ENCODE assay signal across 10 cellular contexts in genomic region chr10:43410345-43410744, GRCh38. TPM values are rescaled to one million over a fixed set of nuclear protein-coding genes. Genes with fewer than 3 reads are reported as not detected.
DNase-seq lines count a peak whose midpoint lies in the region; ATAC-seq, FAIRE-seq and TF ChIP-seq lines count a peak whose summit lies in the region.
"Had no signal": no experiment of that assay in that cellular context is flagged by ENCODE, and none has a peak within 500 bp of the region (broad histone marks: within the 10 kb centered on the region; RNA-seq: fewer than 3 reads in every experiment).

No MANE protein-coding gene starts in this region.

- H3K27me3 Mint-ChIP-seq in activated naive CD8-positive, alpha-beta T cell: no peaks in the 10 kb centered on the region
- H3K27me3 Mint-ChIP-seq in memory B cell: no peaks in the 10 kb centered on the region

- H3K27me3 ChIP-seq in BLaER1 (no peaks in the 10 kb centered on the region), smooth muscle cell (ENCODE audit: low read depth) (no peaks in the 10 kb centered on the region)

- no peak overlapping the region for H2AFZ ChIP-seq in smooth muscle cell (ENCODE audit: low read depth)

- no peaks in the 10 kb centered on the region for H3K36me3 ChIP-seq in BLaER1
- H3K36me3 ChIP-seq in smooth muscle cell (ENCODE audit: low read depth): no peaks in the 10 kb centered on the region

- peaks cover 4% of the 10 kb centered on the region for H3F3A ChIP-seq in smooth muscle cell (ENCODE audit: low read depth)

- H3K9ac ChIP-seq in BLaER1 (peak overlapping the region; percentile 99; the same call in 1 of the 2 replicates), smooth muscle cell (ENCODE audit: low read depth) (no peak overlapping the region)

- H3K4me2 ChIP-seq in BLaER1: peak overlapping the region; percentile 90
- H3K4me2 ChIP-seq in smooth muscle cell: no peak overlapping the region

- H3K4me1 Mint-ChIP-seq in activated naive CD8-positive, alpha-beta T cell (ENCODE audit: low read depth): peaks cover 11% of the 10 kb centered on the region
- peaks cover 21% of the 10 kb centered on the region for H3K4me1 Mint-ChIP-seq in memory B cell

- peak overlapping the region; percentile 99 for H3K27ac ChIP-seq in BLaER1
- no peak overlapping the region for H3K27ac ChIP-seq in smooth muscle cell (ENCODE audit: low read depth)

- H4K20me1 ChIP-seq in BLaER1: peaks cover 34% of the 10 kb centered on the region
- H4K20me1 ChIP-seq in smooth muscle cell (ENCODE audit: low read depth): peaks cover 25% of the 10 kb centered on the region

- TF ChIP-seq CTCF in HFF-Myc (IDR thresholded peaks at IDR 0.05; ENCODE audit: low read depth, low read length, missing control alignments): no peak
- no peak for TF ChIP-seq CTCF in smooth muscle cell (IDR thresholded peaks at IDR 0.05; ENCODE audit: borderline replicate concordance, insufficient read depth, poor library complexity, severe bottlenecking)

- peaks cover 16% of the 10 kb centered on the region for H3K79me2 ChIP-seq in smooth muscle cell (ENCODE audit: low read depth)

- H3K27ac Mint-ChIP-seq in activated naive CD8-positive, alpha-beta T cell: peak overlapping the region; percentile 100
- H3K27ac Mint-ChIP-seq in memory B cell: peak overlapping the region; percentile 100

- H3K36me3 Mint-ChIP-seq in activated naive CD8-positive, alpha-beta T cell: peaks cover 2% of the 10 kb centered on the region
- peaks cover 1% of the 10 kb centered on the region for H3K36me3 Mint-ChIP-seq in memory B cell

- H3K4me1 ChIP-seq in BLaER1 (peaks cover 28% of the 10 kb centered on the region), smooth muscle cell (ENCODE audit: low read depth) (peaks cover 13% of the 10 kb centered on the region)

- H3K4me3 ChIP-seq in BLaER1 (peak overlapping the region; percentile 88), HFF-Myc (replicated peaks; ENCODE audit: low read depth, low read length) (peak overlapping the region; percentile 92), smooth muscle cell (no peak overlapping the region)

- peak overlapping the region; percentile 98 for H3K4me3 Mint-ChIP-seq in activated naive CD8-positive, alpha-beta T cell
- peak overlapping the region; percentile 98 for H3K4me3 Mint-ChIP-seq in memory B cell

- no peak for FAIRE-seq in RCC 7860 (lab: Jason Lieb, UNC)

- 93% methylated on average over 14 of the region's 14 CpGs for WGBS in smooth muscle cell (ENCODE audit: low lambda C conversion rate)

- ATAC-seq in memory B cell (ENCODE audit: low read depth): no peak

- DNase-seq in HFF-Myc (ENCODE audit: extremely low read depth, low read depth) (no peak), memory B cell (ENCODE audit: low spot score in 2 of 2) (no peak), smooth muscle cell (lab: John Stamatoyannopoulos, UW; ENCODE audit: unreplicated experiment) (no peak), RCC 7860 (ENCODE audit: low spot score) (no peak), DMS 273 (lab: John Stamatoyannopoulos, UW; ENCODE audit: unreplicated experiment) (no peak)
- DNase-seq in stimulated activated CD4-positive, alpha-beta T cell treated with anti-CD3 and anti-CD28 coated beads, Interleukin-4, amount 100 ng/mL, for 1 hour: no peak
- DNase-seq: hippocampal formation had no signal

- H3K9me3 ChIP-seq in BLaER1 (no peaks in the 10 kb centered on the region), smooth muscle cell (replicated peaks; ENCODE audit: low read depth) (no peaks in the 10 kb centered on the region)

- no peaks in the 10 kb centered on the region for H3K9me3 Mint-ChIP-seq in activated naive CD8-positive, alpha-beta T cell (ENCODE audit: low read depth)
- H3K9me3 Mint-ChIP-seq in memory B cell: no peaks in the 10 kb centered on the region

RNA-seq across cellular contexts. Expression of gene HNRNPF, which starts 1.4 kb away (rescaled TPM):
- total RNA-seq in smooth muscle cell: 112 and 119 TPM in 2 replicates
- 71.9 and 83.9 TPM in 2 replicates for polyA plus RNA-seq in smooth muscle cell

RNA-seq across cellular contexts. Expression of gene ZNF487, which starts 26.6 kb away (rescaled TPM):
- total RNA-seq in smooth muscle cell: 6.4 and 9.6 TPM in 2 replicates
- 4.6 and 5.1 TPM in 2 replicates for polyA plus RNA-seq in smooth muscle cell

RNA-seq across cellular contexts. Expression of gene FXYD4, which starts 38.9 kb away (rescaled TPM):
- not detected in 2 replicates for total RNA-seq in smooth muscle cell
- not detected in 2 replicates for polyA plus RNA-seq in smooth muscle cell
- total RNA-seq: omental fat pad had no signal
